Comparison of ENCODE assay signal across 16 cellular contexts in the genomic region with DNA sequence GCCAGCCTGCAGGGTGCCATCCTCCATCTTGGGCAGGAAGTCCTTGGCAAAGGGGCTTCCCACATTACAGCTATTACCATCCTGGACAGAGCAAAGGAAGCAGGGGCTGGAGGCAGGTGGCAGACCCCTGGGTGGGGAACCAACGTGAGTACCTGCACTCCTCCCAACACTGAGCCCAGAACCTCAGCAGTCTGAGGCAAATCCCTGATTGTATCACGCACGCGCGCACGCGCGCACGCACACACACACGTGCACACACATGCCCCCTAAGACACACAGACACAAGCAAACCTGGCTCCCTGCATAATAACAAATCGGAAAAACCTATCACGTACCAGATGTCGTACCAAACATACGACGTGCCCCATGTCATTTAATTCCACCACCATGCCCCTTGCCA. TPM values are rescaled to one million over a fixed set of nuclear protein-coding genes. Genes with fewer than 3 reads are reported as not detected.
DNase-seq lines count a peak whose midpoint lies in the region; ATAC-seq and TF ChIP-seq lines count a peak whose summit lies in the region.
"Had no signal": no experiment of that assay in that cellular context is flagged by ENCODE, and none has a peak within 500 bp of the region (broad histone marks: within the 10 kb centered on the region; RNA-seq: fewer than 3 reads in every experiment).

No MANE protein-coding gene starts in this region.

- H3K36me3 ChIP-seq in CD4-positive, alpha-beta memory T cell (ENCODE audit: insufficient read depth, low read length) = peaks cover 94% of the 10 kb centered on the region
- peaks cover 95% of the 10 kb centered on the region for H3K36me3 ChIP-seq in CD8-positive, alpha-beta memory T cell (ENCODE audit: insufficient read depth, low read length)

- H3K27ac ChIP-seq in CD4-positive, alpha-beta memory T cell (ENCODE audit: low read depth, low read length) = no peak overlapping the region
- no peak overlapping the region for H3K27ac ChIP-seq in CD8-positive, alpha-beta memory T cell (ENCODE audit: low read depth, low read length)
- H3K27ac ChIP-seq: SJCRH30 had no signal

- H3K27ac Mint-ChIP-seq in CD4-positive, alpha-beta memory T cell = peak overlapping the region; percentile 36 to 78 (median 59)
- peak overlapping the region in 5 of 8 donors; percentile 33 to 76 (median 67) for H3K27ac Mint-ChIP-seq in CD8-positive, alpha-beta memory T cell
- H3K27ac Mint-ChIP-seq in activated CD4-positive, alpha-beta memory T cell treated with anti-CD3 and anti-CD28 coated beads, Interleukin-2, amount 10 ng/mL, durations not matched to agents 7 days and 5 days = peak overlapping the region; percentile 40
- peak overlapping the region; percentile 38 to 57 for H3K27ac Mint-ChIP-seq in natural killer cell

- no peak overlapping the region for H3K4me3 Mint-ChIP-seq in CD4-positive, alpha-beta memory T cell
- H3K4me3 Mint-ChIP-seq in CD8-positive, alpha-beta memory T cell = no peak overlapping the region
- no peak overlapping the region for H3K4me3 Mint-ChIP-seq in activated CD4-positive, alpha-beta memory T cell treated with anti-CD3 and anti-CD28 coated beads, Interleukin-2, amount 10 ng/mL, durations not matched to agents 7 days and 5 days
- H3K4me3 Mint-ChIP-seq in natural killer cell = no peak overlapping the region

- no peak for ATAC-seq in natural killer cell
- ATAC-seq in HG03139 (IDR thresholded peaks at IDR 0.05; ENCODE audit: unreplicated experiment) = no peak

- peaks cover 0 to 1% (median 0%) of the 10 kb centered on the region in 8 donors for H3K9me3 Mint-ChIP-seq in CD4-positive, alpha-beta memory T cell
- no peaks in the 10 kb centered on the region for H3K9me3 Mint-ChIP-seq in CD8-positive, alpha-beta memory T cell
- H3K9me3 Mint-ChIP-seq in activated CD4-positive, alpha-beta memory T cell treated with anti-CD3 and anti-CD28 coated beads, Interleukin-2, amount 10 ng/mL, durations not matched to agents 7 days and 5 days = no peaks in the 10 kb centered on the region
- H3K9me3 Mint-ChIP-seq in natural killer cell = peaks cover 0 to 3% of the 10 kb centered on the region in 2 donors

- no peaks in the 10 kb centered on the region for H3K9me3 ChIP-seq in CD4-positive, alpha-beta memory T cell (ENCODE audit: control insufficient read depth in 1 of 2, low read length in 2 of 2)
- no peaks in the 10 kb centered on the region for H3K9me3 ChIP-seq in CD8-positive, alpha-beta memory T cell (ENCODE audit: low read length)
- H3K9me3 ChIP-seq: SJCRH30 had no signal

- DNase-seq in CD4-positive, alpha-beta memory T cell = no peak
- no peak for DNase-seq in CD8-positive, alpha-beta memory T cell
- no peak for DNase-seq in activated CD4-positive, alpha-beta memory T cell treated with anti-CD3 and anti-CD28 coated beads, Interleukin-2, amount 10 ng/mL, durations not matched to agents 7 days and 5 days
- DNase-seq in natural killer cell (no peak), COLO668 (lab: John Stamatoyannopoulos, UW; ENCODE audit: unreplicated experiment) (no peak)
- DNase-seq in stimulated activated CD4-positive, alpha-beta T cell treated with anti-CD3 and anti-CD28 coated beads, Interleukin-15, amount 100 ng/mL, for 24 hours = no peak
- DNase-seq: COR-L47, HCEC 1CT, NCI-H146, NCI-H2107, NCI-H226, NCI-H526 treated with DMSO at 0.1 percent for 48 hours, OCI-M1, RPMI8226, SJCRH30 had no signal

- no peaks in the 10 kb centered on the region for H3K27me3 Mint-ChIP-seq in CD4-positive, alpha-beta memory T cell
- H3K27me3 Mint-ChIP-seq in CD8-positive, alpha-beta memory T cell = peaks cover 0 to 2% of the 10 kb centered on the region in 2 donors
- no peaks in the 10 kb centered on the region for H3K27me3 Mint-ChIP-seq in activated CD4-positive, alpha-beta memory T cell treated with anti-CD3 and anti-CD28 coated beads, Interleukin-2, amount 10 ng/mL, durations not matched to agents 7 days and 5 days
- no peaks in the 10 kb centered on the region for H3K27me3 Mint-ChIP-seq in natural killer cell (ENCODE audit: low read depth in 2 of 2)

- POLR2A ChIA-PET in CD4-positive, alpha-beta memory T cell (lab: Charles Lee; ENCODE audit: partially characterized antibody) = interaction anchor here (0.6 to 2.7 kb wide), 3 partner anchors 9 to 1626 kb away, joined by 3 to 13 read pairs (median 4); a partner anchor contains a TSS
- POLR2A ChIA-PET in CD8-positive, alpha-beta memory T cell (lab: Charles Lee) = no interaction called here
- POLR2A ChIA-PET in activated CD4-positive, alpha-beta memory T cell treated with anti-CD3 and anti-CD28 coated beads, Interleukin-2, amount 10 ng/mL, durations not matched to agents 7 days and 5 days (lab: Charles Lee) = interaction anchor here (1.4 to 14.2 kb wide), 3 partner anchors 8 to 79 kb away, joined by 3 to 156 read pairs (median 7); a partner anchor contains a TSS

- H3K4me1 Mint-ChIP-seq in CD4-positive, alpha-beta memory T cell = peaks cover 0 to 28% (median 9%) of the 10 kb centered on the region in 4 donors
- H3K4me1 Mint-ChIP-seq in CD8-positive, alpha-beta memory T cell = peaks cover 8 to 20% (median 16%) of the 10 kb centered on the region in 3 donors
- H3K4me1 Mint-ChIP-seq in activated CD4-positive, alpha-beta memory T cell treated with anti-CD3 and anti-CD28 coated beads, Interleukin-2, amount 10 ng/mL, durations not matched to agents 7 days and 5 days = peaks cover 10% of the 10 kb centered on the region
- H3K4me1 Mint-ChIP-seq in natural killer cell = peaks cover 28 to 54% of the 10 kb centered on the region in 2 donors

- no peak for TF ChIP-seq CTCF in natural killer cell (IDR thresholded peaks at IDR 0.05)

- intact Hi-C loops in CD4-positive, alpha-beta memory T cell (cut with micrococcal nuclease) = no loop called here
- intact Hi-C loops in natural killer cell (cut with micrococcal nuclease) = no loop called here

- no peaks in the 10 kb centered on the region for H3K27me3 ChIP-seq in CD4-positive, alpha-beta memory T cell (ENCODE audit: insufficient read depth, low read length)
- H3K27me3 ChIP-seq in CD8-positive, alpha-beta memory T cell (ENCODE audit: insufficient read depth, low read length, poor library complexity, severe bottlenecking) = no peaks in the 10 kb centered on the region
- H3K27me3 ChIP-seq: SJCRH30 had no signal

- no peak overlapping the region for H3K4me3 ChIP-seq in CD4-positive, alpha-beta memory T cell (ENCODE audit: low read length in 2 of 2)
- H3K4me3 ChIP-seq in CD8-positive, alpha-beta memory T cell (ENCODE audit: low read length) = no peak overlapping the region
- H3K4me3 ChIP-seq: SJCRH30 had no signal

- CTCF ChIA-PET in CD4-positive, alpha-beta memory T cell (lab: Charles Lee; ENCODE audit: partially characterized antibody) = interaction anchor here (4.0 kb wide), 1 partner anchor 36 kb away, joined by 16 read pairs; no protein-coding TSS in a partner anchor
- CTCF ChIA-PET in CD8-positive, alpha-beta memory T cell (lab: Charles Lee) = interaction anchor here (1.5 to 2.4 kb wide), 2 partner anchors 10 kb away, joined by 3 to 9 read pairs; no protein-coding TSS in a partner anchor
- CTCF ChIA-PET in activated CD4-positive, alpha-beta memory T cell treated with anti-CD3 and anti-CD28 coated beads, Interleukin-2, amount 10 ng/mL, durations not matched to agents 7 days and 5 days (lab: Charles Lee) = no interaction called here

- H3K4me1 ChIP-seq in CD4-positive, alpha-beta memory T cell (ENCODE audit: insufficient read depth, low read length) = no peaks in the 10 kb centered on the region
- H3K4me1 ChIP-seq in CD8-positive, alpha-beta memory T cell (ENCODE audit: insufficient read depth, low read length) = no peaks in the 10 kb centered on the region
- H3K4me1 ChIP-seq: SJCRH30 had no signal

- H3K36me3 Mint-ChIP-seq in CD4-positive, alpha-beta memory T cell = peaks cover 67 to 89% of the 10 kb centered on the region in 2 donors
- H3K36me3 Mint-ChIP-seq in CD8-positive, alpha-beta memory T cell = peaks cover 6 to 96% (median 26%) of the 10 kb centered on the region in 3 donors
- H3K36me3 Mint-ChIP-seq in activated CD4-positive, alpha-beta memory T cell treated with anti-CD3 and anti-CD28 coated beads, Interleukin-2, amount 10 ng/mL, durations not matched to agents 7 days and 5 days (ENCODE audit: low read depth) = peaks cover 91% of the 10 kb centered on the region
- H3K36me3 Mint-ChIP-seq in natural killer cell = peaks cover 14% of the 10 kb centered on the region

RNA-seq across cellular contexts. Expression of a gene that starts 11.8 kb away (rescaled TPM):
- 100 to 1,000 TPM; 148 to 151 TPM for total RNA-seq in CD4-positive, alpha-beta memory T cell
- polyA plus RNA-seq in CD4-positive, alpha-beta memory T cell = 10 to 100 TPM; 19.4 to 51.4 TPM
- total RNA-seq in CD8-positive, alpha-beta memory T cell = 100 to 1,000 TPM; 106 to 110 TPM
- 56.0 TPM for polyA plus RNA-seq in CD8-positive, alpha-beta memory T cell
- 100 to 1,000 TPM; 106 to 109 TPM for total RNA-seq in activated CD4-positive, alpha-beta memory T cell treated with anti-CD3 and anti-CD28 coated beads, Interleukin-2, amount 10 ng/mL, durations not matched to agents 7 days and 5 days
- total RNA-seq in natural killer cell = 100 to 1,000 TPM; 205 to 253 (median 238) TPM
